Comparison of ENCODE assay signal across 9 cellular contexts in genomic region chr22:45336971-45337431, GRCh38. TPM values are rescaled to one million over a fixed set of nuclear protein-coding genes. Genes with fewer than 3 reads are reported as not detected.
DNase-seq lines count a peak whose midpoint lies in the region; ATAC-seq and TF ChIP-seq lines count a peak whose summit lies in the region.
"Had no signal": no experiment of that assay in that cellular context is flagged by ENCODE, and none has a peak within 500 bp of the region (broad histone marks: within the 10 kb centered on the region; RNA-seq: fewer than 3 reads in every experiment).

No MANE protein-coding gene starts in this region.

- H3K4me1 ChIP-seq in mucosa of descending colon (ENCODE audit: low read depth) (no peaks in the 10 kb centered on the region), tibial nerve (peaks cover 0 to 19% (median 3%) of the 10 kb centered on the region in 4 donors), SJCRH30 (no peaks in the 10 kb centered on the region)

- H3K4me1 Mint-ChIP-seq in activated naive CD4-positive, alpha-beta T cell treated with anti-CD3 and anti-CD28 coated beads for 36 hours (ENCODE audit: low read depth), result peaks cover 29% of the 10 kb centered on the region

- CTCF ChIA-PET in activated naive CD4-positive, alpha-beta T cell treated with anti-CD3 and anti-CD28 coated beads for 36 hours (lab: Charles Lee), result no interaction called here

- ATAC-seq in mucosa of descending colon, result peak; percentile 79

- WGBS in tibial nerve, 2 donors, result 31 to 39% methylated on average over 18 of the region's 18 CpGs

- peak overlapping the region in 2 of 4 donors; percentile 8 to 70 for H3K27ac ChIP-seq in tibial nerve
- H3K27ac ChIP-seq in SJCRH30, result no peak overlapping the region

- H3K36me3 ChIP-seq in mucosa of descending colon (ENCODE audit: low read depth) (no peaks in the 10 kb centered on the region), tibial nerve (peaks cover 0 to 96% (median 5%) of the 10 kb centered on the region in 3 donors), SJCRH30 (no peaks in the 10 kb centered on the region; the same call in 1 of the 2 replicates)

- no peaks in the 10 kb centered on the region for H3K27me3 Mint-ChIP-seq in activated naive CD4-positive, alpha-beta T cell treated with anti-CD3 and anti-CD28 coated beads for 36 hours (ENCODE audit: low read depth)

- no peak for TF ChIP-seq POLR2A in tibial nerve (IDR thresholded peaks at IDR 0.05)

- H3K27me3 ChIP-seq in tibial nerve, result no peaks in the 10 kb centered on the region
- no peaks in the 10 kb centered on the region for H3K27me3 ChIP-seq in SJCRH30

- H3K9me3 Mint-ChIP-seq in activated naive CD4-positive, alpha-beta T cell treated with anti-CD3 and anti-CD28 coated beads for 36 hours, result no peaks in the 10 kb centered on the region
- H3K9me3 Mint-ChIP-seq: HFFc6 had no signal

- H3K36me3 Mint-ChIP-seq in activated naive CD4-positive, alpha-beta T cell treated with anti-CD3 and anti-CD28 coated beads for 36 hours (ENCODE audit: low read depth), result peaks cover 40% of the 10 kb centered on the region

- DNase-seq in activated naive CD4-positive, alpha-beta T cell treated with anti-CD3 and anti-CD28 coated beads for 36 hours, result no peak
- no peak for DNase-seq in activated naive CD4-positive, alpha-beta T cell treated with Interleukin-2 at 50 U/mL for 16 hours
- peak; percentile 39 for DNase-seq in effector CD8-positive, alpha-beta T cell (lab: John Stamatoyannopoulos, UW)
- DNase-seq in mucosa of descending colon (peak; percentile 58 to 68 (median 60)), tibial nerve (ENCODE audit: low spot score in 2 of 2) (peak; percentile 46 to 62), GM10266 (ENCODE audit: extremely low spot score) (no peak), SJCRH30 (no peak)
- DNase-seq in stimulated activated CD4-positive, alpha-beta T cell treated with anti-CD3 and anti-CD28 coated beads, Interleukin-12 subunit alpha, Interleukin-12 subunit beta, amount 100 ng/mL, for 4 hours, result no peak
- DNase-seq: HFFc6 had no signal

- H3K4me3 ChIP-seq in mucosa of descending colon (no peak overlapping the region), tibial nerve (peak overlapping the region in 1 of 4 donors; percentile 0), SJCRH30 (no peak overlapping the region)

- peak; percentile 46 to 72 for TF ChIP-seq EP300 in tibial nerve (IDR thresholded peaks at IDR 0.05)

- H3K27ac Mint-ChIP-seq in activated naive CD4-positive, alpha-beta T cell treated with anti-CD3 and anti-CD28 coated beads for 36 hours, result peak overlapping the region; percentile 6
- H3K27ac Mint-ChIP-seq: HFFc6 had no signal

- H3K9me3 ChIP-seq in mucosa of descending colon (no peaks in the 10 kb centered on the region), tibial nerve (no peaks in the 10 kb centered on the region), SJCRH30 (replicated peaks) (no peaks in the 10 kb centered on the region)

- TF ChIP-seq CTCF in mucosa of descending colon (IDR thresholded peaks at IDR 0.05) (no peak), tibial nerve (IDR thresholded peaks at IDR 0.05) (no peak), GM10266 (IDR thresholded peaks at IDR 0.05; ENCODE audit: control insufficient read depth, insufficient read depth, low read depth, missing control alignments) (no peak)

- intact Hi-C loops in activated naive CD4-positive, alpha-beta T cell treated with anti-CD3 and anti-CD28 coated beads for 36 hours (cut with micrococcal nuclease), result no loop called here
- intact Hi-C loops in mucosa of descending colon (cut with DNase I, micrococcal nuclease), result loop anchor here in 1 of 2 donors (10.0 kb wide), 1 partner anchor 98 kb away; no protein-coding TSS in a partner anchor

- H3K4me3 Mint-ChIP-seq in activated naive CD4-positive, alpha-beta T cell treated with anti-CD3 and anti-CD28 coated beads for 36 hours, result no peak overlapping the region
- H3K4me3 Mint-ChIP-seq: HFFc6 had no signal

RNA-seq across cellular contexts. Expression of gene FAM118A, which starts 27.3 kb away (rescaled TPM):
- 10 to 100 TPM; 62.2 to 66.9 TPM for total RNA-seq in activated naive CD4-positive, alpha-beta T cell treated with anti-CD3 and anti-CD28 coated beads for 36 hours
- total RNA-seq in mucosa of descending colon (10 to 100 TPM; 50.1 to 86.0 (median 55.1) TPM), tibial nerve (100 to 1,000 TPM in 2 of 4 donors, 10 to 100 TPM in 2; 16.8 to 171 (median 83.2) TPM)
- total RNA-seq in SJCRH30 (2014; rRNA removed; shearing (Covaris generic)), result 11.6 and 13.8 TPM in 2 replicates

RNA-seq across cellular contexts. Expression of gene UPK3A, which starts 52.3 kb away (rescaled TPM):
- total RNA-seq in activated naive CD4-positive, alpha-beta T cell treated with anti-CD3 and anti-CD28 coated beads for 36 hours, result not detected
- total RNA-seq in mucosa of descending colon (under 1 TPM in 1 of 3 donors, not detected in 2; 0.67 TPM), tibial nerve (not detected)
- not detected in 2 replicates for total RNA-seq in SJCRH30 (2014; rRNA removed; shearing (Covaris generic))
- total RNA-seq: HFFc6 had no signal

Comparison
In these comparisons a context has a peak if more than half of its experiments do, and no peak if none do; other contexts are left out.
1. DNase-seq: peak in effector CD8-positive, alpha-beta T cell (single experiment), mucosa of descending colon (3 of 3) and tibial nerve (2 of 2); none in activated naive CD4-positive, alpha-beta T cell treated with anti-CD3 and anti-CD28 coated beads for 36 hours (single experiment), activated naive CD4-positive, alpha-beta T cell treated with Interleukin-2 at 50 U/mL for 16 hours (single experiment), stimulated activated CD4-positive, alpha-beta T cell treated with anti-CD3 and anti-CD28 coated beads, Interleukin-12 subunit alpha, Interleukin-12 subunit beta, amount 100 ng/mL, for 4 hours (single experiment), GM10266 (single experiment) and SJCRH30 (0 of 2).